In the genomic region with DNA sequence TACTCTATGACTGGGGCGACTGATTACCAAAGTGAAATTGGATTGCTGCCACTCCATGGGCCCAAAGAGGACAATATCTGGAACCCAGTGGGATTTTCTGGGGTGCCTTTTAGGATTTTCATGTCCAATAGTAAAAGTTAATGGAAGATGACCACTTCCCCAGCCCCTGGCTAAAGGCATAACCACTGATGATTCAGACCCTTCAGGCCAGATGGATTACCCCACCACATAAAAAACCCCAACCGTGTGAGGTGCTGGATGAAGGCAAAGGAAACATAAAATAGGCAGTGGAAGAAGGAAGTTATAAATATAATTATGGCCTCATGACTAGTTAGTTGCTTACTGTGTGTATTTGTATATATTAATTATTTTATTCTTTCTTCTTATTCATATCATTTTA, we compare ENCODE assay signal across 25 cellular contexts. TPM values are rescaled to one million over a fixed set of nuclear protein-coding genes. Genes with fewer than 3 reads are reported as not detected.
"Had no signal": no experiment of that assay in that cellular context is flagged by ENCODE, and none has a peak within 500 bp of the region (broad histone marks: within the 10 kb centered on the region; RNA-seq: fewer than 3 reads in every experiment).

No MANE protein-coding gene starts in this region.

- DNase-seq: activated B cell treated with CpG ODN at 0.5 μM for 24 hours; activated CD4-positive, alpha-beta memory T cell treated with anti-CD3 and anti-CD28 coated beads for 36 hours; activated CD4-positive, alpha-beta T cell treated with anti-CD3 and anti-CD28 coated beads for 1 hour; activated CD4-positive, alpha-beta T cell treated with anti-CD3 and anti-CD28 coated beads, Interleukin-2, amount 10 ng/mL, durations not matched to agents 24 days and 14 days; activated gamma-delta T cell; activated naive CD4-positive, alpha-beta T cell treated with anti-CD3 and anti-CD28 coated beads for 36 hours; activated T-cell treated with anti-CD3 and anti-CD28 coated beads for 4 hours; activated T-cell treated with anti-CD3 and anti-CD28 coated beads, Interleukin-2, amount 50 U/mL, for 48 hours; cerebellar nuclear complex; IMR-90; KBM-7; MG63; NCI-H1105 treated with DMSO at 0.1 percent for 48 hours; NCI-H1436 treated with DMSO at 0.1 percent for 48 hours; NCI-H187 treated with DMSO at 0.1 percent for 48 hours; NCI-H2081 treated with DMSO at 0.1 percent for 48 hours; NCI-H446; Peyer's patch; SHP77 treated with DMSO at 0.1 percent for 48 hours had no signal

- H3K9me3 ChIP-seq: Peyer's patch had no signal

- FAIRE-seq: colon, TTC549 had no signal

- H3K27me3 ChIP-seq: MG63, Peyer's patch had no signal

- H3K4me3 ChIP-seq: MG63, Peyer's patch had no signal

- ATAC-seq: activated T-helper 17 cell treated with anti-CD3 and anti-CD28 coated beads, Interleukin-2, amount 50 U/mL, for 72 hours had no signal

- H3K4me1 ChIP-seq: Peyer's patch had no signal

- H3K36me3 ChIP-seq: MG63, Peyer's patch had no signal

- H3K27ac ChIP-seq: Peyer's patch had no signal

RNA-seq across cellular contexts. Expression of gene IL10, which starts 40.2 kb away (rescaled TPM):
- total RNA-seq: activated naive CD4-positive, alpha-beta T cell treated with anti-CD3 and anti-CD28 coated beads for 36 hours; IMR-90; SK-MEL-5 had no signal

RNA-seq across cellular contexts. Expression of gene IL19, which starts 41.9 kb away (rescaled TPM):
- total RNA-seq: activated B cell treated with CpG ODN at 0.5 μM for 24 hours; activated CD4-positive, alpha-beta T cell treated with anti-CD3 and anti-CD28 coated beads, Interleukin-2, amount 10 ng/mL, durations not matched to agents 24 days and 14 days; activated CD8-positive, alpha-beta memory T cell treated with anti-CD3 and anti-CD28 coated beads for 36 hours; activated naive CD4-positive, alpha-beta T cell treated with anti-CD3 and anti-CD28 coated beads for 36 hours; activated T-helper 17 cell treated with anti-CD3 and anti-CD28 coated beads, Interleukin-2, amount 50 U/mL, for 72 hours; cardiac septum; IMR-90; Peyer's patch had no signal

RNA-seq across cellular contexts. Expression of gene IL20, which starts 53.0 kb away (rescaled TPM):
- total RNA-seq: activated B cell treated with CpG ODN at 0.5 μM for 24 hours; activated CD4-positive, alpha-beta memory T cell treated with anti-CD3 and anti-CD28 coated beads for 36 hours; activated CD4-positive, alpha-beta T cell treated with anti-CD3 and anti-CD28 coated beads, Interleukin-2, amount 10 ng/mL, durations not matched to agents 24 days and 14 days; activated CD8-positive, alpha-beta memory T cell treated with anti-CD3 and anti-CD28 coated beads for 36 hours; activated T-helper 17 cell treated with anti-CD3 and anti-CD28 coated beads, Interleukin-2, amount 50 U/mL, for 72 hours; cardiac septum; IMR-90; Peyer's patch; SK-MEL-5 had no signal
